In genomic region chr15:64180235-64180824, GRCh38 we compare ENCODE assay signal across 1 cellular context.
TF ChIP-seq lines count a peak whose summit lies in the region.

No MANE protein-coding gene starts in this region.

TF ChIP-seq in SK-N-SH treated with all-trans-retinoic acid at 6 μM for 48 hours, 23 proteins besides CTCF, POLR2A, EP300 and RAD21 (continued from another document):
- TF ChIP-seq TCF4 (CRISPR knock-in tag; IDR thresholded peaks at IDR 0.05; ENCODE audit: borderline replicate concordance) = no peak
- no peak for TF ChIP-seq ESRRG (CRISPR knock-in tag; IDR thresholded peaks at IDR 0.05)
- TF ChIP-seq TOX (CRISPR knock-in tag; IDR thresholded peaks at IDR 0.05; ENCODE audit: borderline replicate concordance) = no peak
- TF ChIP-seq, protein P1, sequence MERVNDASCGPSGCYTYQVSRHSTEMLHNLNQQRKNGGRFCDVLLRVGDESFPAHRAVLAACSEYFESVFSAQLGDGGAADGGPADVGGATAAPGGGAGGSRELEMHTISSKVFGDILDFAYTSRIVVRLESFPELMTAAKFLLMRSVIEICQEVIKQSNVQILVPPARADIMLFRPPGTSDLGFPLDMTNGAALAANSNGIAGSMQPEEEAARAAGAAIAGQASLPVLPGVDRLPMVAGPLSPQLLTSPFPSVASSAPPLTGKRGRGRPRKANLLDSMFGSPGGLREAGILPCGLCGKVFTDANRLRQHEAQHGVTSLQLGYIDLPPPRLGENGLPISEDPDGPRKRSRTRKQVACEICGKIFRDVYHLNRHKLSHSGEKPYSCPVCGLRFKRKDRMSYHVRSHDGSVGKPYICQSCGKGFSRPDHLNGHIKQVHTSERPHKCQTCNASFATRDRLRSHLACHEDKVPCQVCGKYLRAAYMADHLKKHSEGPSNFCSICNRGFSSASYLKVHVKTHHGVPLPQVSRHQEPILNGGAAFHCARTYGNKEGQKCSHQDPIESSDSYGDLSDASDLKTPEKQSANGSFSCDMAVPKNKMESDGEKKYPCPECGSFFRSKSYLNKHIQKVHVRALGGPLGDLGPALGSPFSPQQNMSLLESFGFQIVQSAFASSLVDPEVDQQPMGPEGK (CRISPR knock-in tag; IDR thresholded peaks at IDR 0.05; ENCODE audit: borderline replicate concordance) = no peak
- TF ChIP-seq, protein P2, sequence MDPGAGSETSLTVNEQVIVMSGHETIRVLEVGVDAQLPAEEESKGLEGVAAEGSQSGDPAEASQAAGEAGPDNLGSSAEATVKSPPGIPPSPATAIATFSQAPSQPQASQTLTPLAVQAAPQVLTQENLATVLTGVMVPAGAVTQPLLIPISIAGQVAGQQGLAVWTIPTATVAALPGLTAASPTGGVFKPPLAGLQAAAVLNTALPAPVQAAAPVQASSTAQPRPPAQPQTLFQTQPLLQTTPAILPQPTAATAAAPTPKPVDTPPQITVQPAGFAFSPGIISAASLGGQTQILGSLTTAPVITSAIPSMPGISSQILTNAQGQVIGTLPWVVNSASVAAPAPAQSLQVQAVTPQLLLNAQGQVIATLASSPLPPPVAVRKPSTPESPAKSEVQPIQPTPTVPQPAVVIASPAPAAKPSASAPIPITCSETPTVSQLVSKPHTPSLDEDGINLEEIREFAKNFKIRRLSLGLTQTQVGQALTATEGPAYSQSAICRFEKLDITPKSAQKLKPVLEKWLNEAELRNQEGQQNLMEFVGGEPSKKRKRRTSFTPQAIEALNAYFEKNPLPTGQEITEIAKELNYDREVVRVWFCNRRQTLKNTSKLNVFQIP (CRISPR knock-in tag; IDR thresholded peaks at IDR 0.05; ENCODE audit: borderline replicate concordance, low read depth) = no peak
- TF ChIP-seq GLIS3 (CRISPR knock-in tag; IDR thresholded peaks at IDR 0.05) = no peak
- no peak for TF ChIP-seq ISL1 (CRISPR knock-in tag; IDR thresholded peaks at IDR 0.05)
- no peak for TF ChIP-seq CSRNP3 (CRISPR knock-in tag; IDR thresholded peaks at IDR 0.05)
- no peak for TF ChIP-seq ARNTL (CRISPR knock-in tag; IDR thresholded peaks at IDR 0.05; ENCODE audit: borderline replicate concordance, low read depth)
- no peak for TF ChIP-seq BACH2 (CRISPR knock-in tag; IDR thresholded peaks at IDR 0.05; ENCODE audit: borderline replicate concordance)
